Comparison of ENCODE assay signal across 12 cellular contexts in genomic region chr3:45464336-45464809, GRCh38.
DNase-seq lines count a peak whose midpoint lies in the region; ATAC-seq and TF ChIP-seq lines count a peak whose summit lies in the region.
"Had no signal": no experiment of that assay in that cellular context is flagged by ENCODE, and none has a peak within 500 bp of the region (broad histone marks: within the 10 kb centered on the region; RNA-seq: fewer than 3 reads in every experiment).

No MANE protein-coding gene starts in this region.

- H3K27me3 ChIP-seq in endodermal cell (ENCODE audit: control insufficient read depth, insufficient read depth, low read length, poor library complexity, severe bottlenecking): no peaks in the 10 kb centered on the region

- peaks cover 35% of the 10 kb centered on the region for H3K36me3 ChIP-seq in endodermal cell (ENCODE audit: control insufficient read depth, insufficient read depth, low read length)

- no peaks in the 10 kb centered on the region for H3K27me3 Mint-ChIP-seq in endodermal cell (ENCODE audit: insufficient read depth)
- H3K27me3 Mint-ChIP-seq: central memory CD8-positive, alpha-beta T cell had no signal

- H3K27ac Mint-ChIP-seq in endodermal cell: peak overlapping the region; percentile 61

- H3K4me3 ChIP-seq in endodermal cell (ENCODE audit: low read length): no peak overlapping the region

- peaks cover 5% of the 10 kb centered on the region for H3K4me1 ChIP-seq in endodermal cell (ENCODE audit: control insufficient read depth, insufficient read depth, low read length)

- H3K4me3 Mint-ChIP-seq in endodermal cell: no peak overlapping the region
- H3K4me3 Mint-ChIP-seq: central memory CD8-positive, alpha-beta T cell had no signal

- H3K27ac ChIP-seq in endodermal cell (ENCODE audit: low read depth, low read length): peak overlapping the region; percentile 51

- peaks cover 20% of the 10 kb centered on the region for H3K4me1 Mint-ChIP-seq in endodermal cell

- WGBS in endodermal cell (ENCODE audit: insufficient coverage in 1 of 2, insufficient read length in 1 of 2), 2 experiments: 20 to 39% methylated on average over 1 to 6 of the region's 6 CpGs

- H3K9ac ChIP-seq in endodermal cell (ENCODE audit: extremely low read depth, low read length, poor library complexity, severe bottlenecking): no peak overlapping the region

- peaks cover 45% of the 10 kb centered on the region for H3K36me3 Mint-ChIP-seq in endodermal cell (ENCODE audit: low read depth)

- peaks cover 8% of the 10 kb centered on the region for H3K9me3 Mint-ChIP-seq in endodermal cell
- H3K9me3 Mint-ChIP-seq: central memory CD8-positive, alpha-beta T cell had no signal

- ATAC-seq in HG03025 (IDR thresholded peaks at IDR 0.05; ENCODE audit: low FRiP score, unreplicated experiment) (no peak), GM19328 (IDR thresholded peaks at IDR 0.05; ENCODE audit: unreplicated experiment) (no peak)

- no peak for TF ChIP-seq CTCF in endodermal cell (conservative IDR thresholded peaks at IDR 0.05)

- peak; percentile 37 for DNase-seq in activated CD4-positive, alpha-beta T cell treated with anti-CD3 and anti-CD28 coated beads for 48 hours
- no peak for DNase-seq in activated CD4-positive, alpha-beta T cell treated with anti-CD3 and anti-CD28 coated beads for 4 hours
- DNase-seq in SKM-1 treated with dmso at 0.1 percent for 144 hours (lab: John Stamatoyannopoulos, UW; ENCODE audit: unreplicated experiment) (peak; percentile 78), endodermal cell (peak; percentile 79), retina (peak; percentile 21), NCI-H510A (lab: John Stamatoyannopoulos, UW) (no peak)
- DNase-seq: islet precursor cell, NCI-H1105, T-helper 9 cell had no signal

- H3K9me3 ChIP-seq in endodermal cell (ENCODE audit: control insufficient read depth, low read length): peaks cover 24% of the 10 kb centered on the region

Comparison
In these comparisons a context has a peak if more than half of its experiments do, and no peak if none do; other contexts are left out.
1. DNase-seq: peak in activated CD4-positive, alpha-beta T cell treated with anti-CD3 and anti-CD28 coated beads for 48 hours (single experiment), SKM-1 treated with dmso at 0.1 percent for 144 hours (single experiment), endodermal cell (single experiment) and retina (single experiment); none in activated CD4-positive, alpha-beta T cell treated with anti-CD3 and anti-CD28 coated beads for 4 hours (0 of 2) and NCI-H510A (single experiment).